In the genomic region with DNA sequence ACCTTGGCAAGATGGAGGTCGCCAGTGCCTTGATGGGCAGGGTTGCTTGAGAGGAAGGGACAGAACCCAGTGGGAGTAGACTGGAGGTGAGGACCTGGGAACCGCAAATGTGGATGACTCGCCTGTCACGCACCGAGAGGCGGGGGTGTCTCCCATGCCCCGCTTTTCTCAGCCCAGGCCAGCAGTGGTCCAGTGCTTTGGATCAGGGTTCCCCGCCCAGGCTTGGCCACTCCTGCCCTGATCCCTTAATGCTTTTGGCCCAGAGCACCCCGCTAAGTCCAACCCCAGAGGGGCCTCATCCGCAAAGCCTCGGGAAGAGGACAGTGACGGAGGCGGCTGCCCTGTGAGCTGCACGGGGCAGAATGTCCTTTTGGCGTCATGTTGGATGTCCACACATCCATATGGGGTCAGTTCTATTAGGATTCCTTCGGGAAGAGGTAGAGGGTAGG, we compare ENCODE assay signal across 1 cellular context.
TF ChIP-seq lines count a peak whose summit lies in the region.

No MANE protein-coding gene starts in this region.

TF ChIP-seq in HepG2, 621 proteins besides CTCF, POLR2A, EP300 and RAD21:
- no peak for TF ChIP-seq YEATS2 (CRISPR knock-in tag; IDR thresholded peaks at IDR 0.05; ENCODE audit: borderline replicate concordance)
